In genomic region chr19:28596561-28597071, GRCh38 we compare ENCODE assay signal across 17 cellular contexts.
"Had no signal": no experiment of that assay in that cellular context is flagged by ENCODE, and none has a peak within 500 bp of the region (broad histone marks: within the 10 kb centered on the region; RNA-seq: fewer than 3 reads in every experiment).

No MANE protein-coding gene starts in this region.

- H3K27me3 ChIP-seq: brain microvascular endothelial cell, sigmoid colon, thyroid gland had no signal

- H3K27ac Mint-ChIP-seq: activated naive CD4-positive, alpha-beta T cell treated with anti-CD3 and anti-CD28 coated beads for 36 hours; naive B cell; stimulated activated naive B cell treated with anti-CD40 and anti-IgM and Interleukin-4, amounts not matched to agents 10 μg/mL and 1 μg/mL and 100 μg/mL, for 72 hours had no signal

- H3K9me3 Mint-ChIP-seq: activated naive CD4-positive, alpha-beta T cell treated with anti-CD3 and anti-CD28 coated beads for 36 hours; activated T-cell treated with anti-CD3 and anti-CD28 coated beads, Interleukin-2, amount 50 U/mL, for 4 hours; stimulated activated naive B cell treated with anti-CD40 and anti-IgM and Interleukin-4, amounts not matched to agents 10 μg/mL and 1 μg/mL and 100 μg/mL, for 72 hours had no signal

- H3K36me3 Mint-ChIP-seq: naive B cell had no signal

- DNase-seq: activated CD4-positive, alpha-beta T cell treated with anti-CD3 and anti-CD28 coated beads, Interleukin-2, amount 50 U/mL, for 1 hour; activated CD8-positive, alpha-beta memory T cell treated with anti-CD3 and anti-CD28 coated beads, Interleukin-2, amount 50 U/mL, for 4 hours; activated naive CD4-positive, alpha-beta T cell treated with anti-CD3 and anti-CD28 coated beads for 36 hours; activated T-cell treated with anti-CD3 and anti-CD28 coated beads, Interleukin-2, amount 50 U/mL, for 4 hours; anterior cingulate cortex; brain microvascular endothelial cell; central memory CD4-positive, alpha-beta T cell; dorsolateral prefrontal cortex; foreskin fibroblast; mesenchymal stem cell; mucosa of descending colon; naive B cell; sigmoid colon; stimulated activated CD4-positive, alpha-beta T cell treated with anti-CD3 and anti-CD28 coated beads, Interleukin-4, amount 100 ng/mL, for 4 hours; stimulated activated naive B cell treated with anti-CD40 and anti-IgM and Interleukin-4, amounts not matched to agents 10 μg/mL and 1 μg/mL and 100 μg/mL, for 72 hours; thyroid gland had no signal

- H3K4me1 ChIP-seq: sigmoid colon, thyroid gland had no signal

- H3K4me3 Mint-ChIP-seq: activated naive CD4-positive, alpha-beta T cell treated with anti-CD3 and anti-CD28 coated beads for 36 hours; activated T-cell treated with anti-CD3 and anti-CD28 coated beads, Interleukin-2, amount 50 U/mL, for 4 hours; naive B cell; stimulated activated naive B cell treated with anti-CD40 and anti-IgM and Interleukin-4, amounts not matched to agents 10 μg/mL and 1 μg/mL and 100 μg/mL, for 72 hours had no signal

- ATAC-seq: activated T-cell treated with anti-CD3 and anti-CD28 coated beads, Interleukin-2, amount 50 U/mL, for 4 hours; mucosa of descending colon; stimulated activated naive B cell treated with anti-CD40 and anti-IgM and Interleukin-4, amounts not matched to agents 10 μg/mL and 1 μg/mL and 100 μg/mL, for 72 hours had no signal

- H3K9me3 ChIP-seq: mucosa of descending colon, sigmoid colon, thyroid gland had no signal

- H3K4me3 ChIP-seq: dorsolateral prefrontal cortex, mucosa of descending colon, sigmoid colon, thyroid gland had no signal

- H3K36me3 ChIP-seq: brain microvascular endothelial cell, sigmoid colon, thyroid gland had no signal

- H3K27ac ChIP-seq: brain microvascular endothelial cell, dorsolateral prefrontal cortex, epithelial cell of prostate, sigmoid colon, thyroid gland had no signal
